ENCODE assay signal across 8 cellular contexts in genomic region chr7:149873968-149874643, GRCh38. TPM values are rescaled to one million over a fixed set of nuclear protein-coding genes. Genes with fewer than 3 reads are reported as not detected.
A peak's percentile ranks its signal among the peaks of the same experiment; 100 is the strongest.
DNase-seq lines count a peak whose midpoint lies in the region; ATAC-seq and TF ChIP-seq lines count a peak whose summit lies in the region.

Gene ATP6V0E2, plus strand, starts transcription at chr7:149873969. Its CDS starts 97 bp downstream, at chr7:149874066.

- no peaks in the 10 kb centered on the region for H3K9me3 Mint-ChIP-seq in IgD-negative memory B cell

- H3K4me1 Mint-ChIP-seq in IgD-negative memory B cell: peaks cover 14 to 30% (median 26%) of the 10 kb centered on the region in 3 donors

- ATAC-seq in GM19467 (IDR thresholded peaks at IDR 0.05; ENCODE audit: unreplicated experiment): peak; percentile 24
- ATAC-seq in right lobe of liver: peak in 3 of 4 donors; percentile 1 to 15 (median 4)

- H3K4me3 Mint-ChIP-seq in IgD-negative memory B cell: peak within 1 kb of the TSS; percentile 89 to 97 (median 96)

- peak within 1 kb of the TSS; percentile 57 for H3K27ac ChIP-seq in brain microvascular endothelial cell
- peak within 1 kb of the TSS; percentile 58 to 80 (median 65) for H3K27ac ChIP-seq in right lobe of liver
- peak within 1 kb of the TSS; percentile 87 to 95 (median 88) for H3K27ac ChIP-seq in thyroid gland

- H3K9me3 ChIP-seq in right lobe of liver: no peaks in the 10 kb centered on the region
- H3K9me3 ChIP-seq in thyroid gland: no peaks in the 10 kb centered on the region

- H3K4me1 ChIP-seq in right lobe of liver (peaks cover 0 to 22% (median 10%) of the 10 kb centered on the region in 4 donors), thyroid gland (peaks cover 26 to 37% of the 10 kb centered on the region in 2 donors)

- H3K36me3 ChIP-seq in brain microvascular endothelial cell (replicated peaks) (no peaks in the 10 kb centered on the region), right lobe of liver (peaks cover 0 to 7% (median 0%) of the 10 kb centered on the region in 4 donors), thyroid gland (no peaks in the 10 kb centered on the region)

- TF ChIP-seq CTCF in brain microvascular endothelial cell (IDR thresholded peaks at IDR 0.05; ENCODE audit: low read depth, low read length, missing control alignments): no peak
- no peak for TF ChIP-seq CTCF in right lobe of liver (IDR thresholded peaks at IDR 0.05)
- no peak for TF ChIP-seq CTCF in thyroid gland (IDR thresholded peaks at IDR 0.05)

- intact Hi-C loops in right lobe of liver (cut with DNase I) (no loop called here), thyroid gland (cut with DNase I) (no loop called here)

- H3K27ac Mint-ChIP-seq in IgD-negative memory B cell: peak within 1 kb of the TSS; percentile 63 to 90 (median 64)

- H3K27me3 Mint-ChIP-seq in IgD-negative memory B cell: no peaks in the 10 kb centered on the region

- DNase-seq in Caki2 (ENCODE audit: low read depth) (no peak), brain microvascular endothelial cell (no peak), right lobe of liver (no peak), thyroid gland (no peak), epidermal melanocyte (ENCODE audit: insufficient read length, low spot score) (no peak), iPS-NIHi11 (ENCODE audit: low spot score) (no peak)

- peak; percentile 61 for TF ChIP-seq POLR2A in right lobe of liver (IDR thresholded peaks at IDR 0.05)
- peak in 1 of 2 donors; percentile 42 for TF ChIP-seq POLR2A in thyroid gland (IDR thresholded peaks at IDR 0.05)

- in situ Hi-C loops in Caki2 (cut with HindIII; ENCODE audit: low pct_unique_long_range_greater_than_20kb, low sequenced_read_pairs): no loop called here
- in situ Hi-C loops in brain microvascular endothelial cell (cut with HindIII; ENCODE audit: low pct_ligation_motif_present, low sequenced_read_pairs): no loop called here

- H3K27me3 ChIP-seq in brain microvascular endothelial cell (replicated peaks): no peaks in the 10 kb centered on the region
- H3K27me3 ChIP-seq in right lobe of liver: no peaks in the 10 kb centered on the region
- no peaks in the 10 kb centered on the region for H3K27me3 ChIP-seq in thyroid gland

- H3K4me3 ChIP-seq in brain microvascular endothelial cell (ENCODE audit: low read depth, low read length) (peak within 1 kb of the TSS; percentile 74), right lobe of liver (peak within 1 kb of the TSS; percentile 74 to 94 (median 87)), thyroid gland (replicated peaks in 1 of 3) (peak within 1 kb of the TSS; percentile 59 to 72 (median 71))

- no peaks in the 10 kb centered on the region for H3K36me3 Mint-ChIP-seq in IgD-negative memory B cell

- 3% methylated on average over 19 of the region's 46 CpGs for whole genome bisulfite sequencing in right lobe of liver (ENCODE audit: insufficient coverage, low coverage, low lambda C conversion rate, missing lambda C conversion rate)
- WGBS in thyroid gland, 2 donors: 12 to 48% methylated on average over 6 to 20 of the region's 46 CpGs

RNA-seq across cellular contexts. Expression of gene ATP6V0E2, which starts in this region (rescaled TPM):
- 66.1 and 85.9 TPM in 2 replicates for total RNA-seq in Caki2 (2014; rRNA removed; shearing (Covaris generic); ENCODE audit: low replicate concordance)
- polyA plus RNA-seq in IgD-negative memory B cell: 51.8 TPM
- 10 to 100 TPM; 33.8 to 95.1 (median 70.9) TPM for total RNA-seq in right lobe of liver
- total RNA-seq in thyroid gland: 100 to 1,000 TPM in 2 of 4 donors, 10 to 100 TPM in 2; 43.1 to 113 (median 78.9) TPM
